In the genomic region with DNA sequence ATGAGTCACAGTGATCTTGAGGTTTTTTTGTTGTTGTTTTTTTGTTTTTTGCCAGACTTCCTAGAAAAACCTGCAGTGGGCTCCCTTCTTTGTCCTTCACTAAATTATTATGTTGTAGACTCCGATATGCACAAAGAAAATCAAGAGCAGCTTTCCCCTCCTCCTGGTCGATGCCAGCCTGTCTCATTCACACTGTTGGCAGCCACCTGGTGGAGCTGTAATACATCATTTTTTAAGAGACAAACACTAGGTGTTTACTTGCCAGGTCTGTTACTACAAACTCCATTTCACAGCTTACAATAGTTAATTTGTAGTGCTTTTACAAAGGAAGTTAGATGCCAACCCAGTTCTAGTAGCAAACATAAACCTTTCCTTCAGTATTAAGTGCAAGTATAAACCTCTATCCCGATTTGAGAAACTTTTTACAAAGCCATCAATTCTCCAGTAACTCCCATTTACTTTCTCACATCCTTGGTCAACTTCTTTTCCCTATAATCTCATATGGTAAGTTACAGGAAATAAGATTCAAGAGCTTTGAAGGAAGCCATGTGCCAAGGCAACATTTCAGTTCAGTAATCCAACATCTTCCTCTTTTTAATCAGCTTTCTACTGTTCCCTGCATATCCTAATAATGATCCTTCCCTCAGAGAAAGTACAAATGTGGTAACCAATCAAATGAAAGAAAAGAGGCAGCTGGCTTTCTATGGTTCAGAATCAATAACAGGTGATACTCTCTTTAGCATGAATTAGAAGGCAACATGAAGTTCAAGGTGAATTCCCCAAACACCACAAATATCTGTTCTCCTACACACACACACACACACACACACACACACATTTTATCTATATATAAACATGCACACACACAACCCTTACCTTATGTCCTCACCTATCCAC, we compare ENCODE assay signal across 8 cellular contexts. TPM values are rescaled to one million over a fixed set of nuclear protein-coding genes. Genes with fewer than 3 reads are reported as not detected.
DNase-seq lines count a peak whose midpoint lies in the region; ATAC-seq lines count a peak whose summit lies in the region.

No MANE protein-coding gene starts in this region.

- peak; percentile 11 for ATAC-seq in HG02610 (IDR thresholded peaks at IDR 0.05; ENCODE audit: unreplicated experiment)
- ATAC-seq in GM21381 (IDR thresholded peaks at IDR 0.05; ENCODE audit: unreplicated experiment) = no peak

- H3K4me3 Mint-ChIP-seq in activated naive CD8-positive, alpha-beta T cell = peak overlapping the region; percentile 42

- H3K4me1 Mint-ChIP-seq in activated naive CD8-positive, alpha-beta T cell (ENCODE audit: low read depth) = peaks cover 61% of the 10 kb centered on the region

- DNase-seq in ELR (ENCODE audit: low read depth) (peak; percentile 29), NCI-H748 (lab: John Stamatoyannopoulos, UW; ENCODE audit: unreplicated experiment) (peak; percentile 38), myocyte (ENCODE audit: low read depth) (peak; percentile 20), 8988T (no peak), DMS79 (lab: John Stamatoyannopoulos, UW) (no peak)

- H3K9me3 Mint-ChIP-seq in activated naive CD8-positive, alpha-beta T cell (ENCODE audit: low read depth) = no peaks in the 10 kb centered on the region

- H3K27ac Mint-ChIP-seq in activated naive CD8-positive, alpha-beta T cell = peak overlapping the region; percentile 29

- H3K36me3 Mint-ChIP-seq in activated naive CD8-positive, alpha-beta T cell = peaks cover 12% of the 10 kb centered on the region

- no peaks in the 10 kb centered on the region for H3K27me3 Mint-ChIP-seq in activated naive CD8-positive, alpha-beta T cell

RNA-seq across cellular contexts. Expression of gene AAGAB, which starts 14.0 kb away (rescaled TPM):
- 49.2 and 54.3 TPM in 2 replicates for total RNA-seq in myocyte
- 40.9 TPM for polyA plus RNA-seq in myocyte (2012)

RNA-seq across cellular contexts. Expression of gene IQCH, which starts 14.1 kb away (rescaled TPM):
- total RNA-seq in myocyte = 5.4 and 6.9 TPM in 2 replicates
- polyA plus RNA-seq in myocyte (2012) = 2.2 TPM

Comparison
In these comparisons a context has a peak if more than half of its experiments do, and no peak if none do; other contexts are left out.
1. DNase-seq: peak in ELR (single experiment), NCI-H748 (single experiment) and myocyte (single experiment); none in 8988T (single experiment) and DMS79 (single experiment).